ENCODE assay signal across 1 cellular context in genomic region chr1:225378880-225379279, GRCh38.
TF ChIP-seq lines count a peak whose summit lies in the region.

No MANE protein-coding gene starts in this region.

TF ChIP-seq in H1, 55 proteins besides CTCF, POLR2A, EP300 and RAD21 (continued from another document):
- TF ChIP-seq MAFK (IDR thresholded peaks at IDR 0.05; ENCODE audit: low read depth, low read length), result no peak
- peak in 1 of 2 experiments; percentile 92; a peak in 1 of 4 replicates for TF ChIP-seq HDAC2 (IDR thresholded peaks at IDR 0.05; ENCODE audit: borderline replicate concordance in 1 of 2, low read depth in 2 of 2, low read length in 2 of 2)
- peak; percentile 97 for TF ChIP-seq MAX (IDR thresholded peaks at IDR 0.05)
- peak; percentile 66 for TF ChIP-seq CEBPB (IDR thresholded peaks at IDR 0.05; ENCODE audit: low read depth, low read length)
- TF ChIP-seq RBBP5 (IDR thresholded peaks at IDR 0.05; ENCODE audit: borderline replicate concordance, low read depth, low read length), result no peak
- peak; percentile 64 for TF ChIP-seq NANOG (IDR thresholded peaks at IDR 0.05; ENCODE audit: insufficient read depth, low read depth, low read length, poor library complexity, severe bottlenecking)
- TF ChIP-seq CHD7 (IDR thresholded peaks at IDR 0.05; ENCODE audit: insufficient replicate concordance, low read length), result peak; percentile 40
- no peak for TF ChIP-seq GTF2F1 (IDR thresholded peaks at IDR 0.05; ENCODE audit: borderline replicate concordance, low read depth, low read length)
- no peak for TF ChIP-seq KDM5A (IDR thresholded peaks at IDR 0.05; ENCODE audit: low read length)
- TF ChIP-seq, protein P1, sequence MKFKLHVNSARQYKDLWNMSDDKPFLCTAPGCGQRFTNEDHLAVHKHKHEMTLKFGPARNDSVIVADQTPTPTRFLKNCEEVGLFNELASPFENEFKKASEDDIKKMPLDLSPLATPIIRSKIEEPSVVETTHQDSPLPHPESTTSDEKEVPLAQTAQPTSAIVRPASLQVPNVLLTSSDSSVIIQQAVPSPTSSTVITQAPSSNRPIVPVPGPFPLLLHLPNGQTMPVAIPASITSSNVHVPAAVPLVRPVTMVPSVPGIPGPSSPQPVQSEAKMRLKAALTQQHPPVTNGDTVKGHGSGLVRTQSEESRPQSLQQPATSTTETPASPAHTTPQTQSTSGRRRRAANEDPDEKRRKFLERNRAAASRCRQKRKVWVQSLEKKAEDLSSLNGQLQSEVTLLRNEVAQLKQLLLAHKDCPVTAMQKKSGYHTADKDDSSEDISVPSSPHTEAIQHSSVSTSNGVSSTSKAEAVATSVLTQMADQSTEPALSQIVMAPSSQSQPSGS (IDR thresholded peaks at IDR 0.05; ENCODE audit: low read length), result no peak
- peak; percentile 94 for TF ChIP-seq E2F6 (IDR thresholded peaks at IDR 0.05)
- TF ChIP-seq CHD2 (IDR thresholded peaks at IDR 0.05; ENCODE audit: low read length), result no peak
- no peak for TF ChIP-seq TBP (IDR thresholded peaks at IDR 0.05; ENCODE audit: low read depth, low read length)
- TF ChIP-seq, protein P2, sequence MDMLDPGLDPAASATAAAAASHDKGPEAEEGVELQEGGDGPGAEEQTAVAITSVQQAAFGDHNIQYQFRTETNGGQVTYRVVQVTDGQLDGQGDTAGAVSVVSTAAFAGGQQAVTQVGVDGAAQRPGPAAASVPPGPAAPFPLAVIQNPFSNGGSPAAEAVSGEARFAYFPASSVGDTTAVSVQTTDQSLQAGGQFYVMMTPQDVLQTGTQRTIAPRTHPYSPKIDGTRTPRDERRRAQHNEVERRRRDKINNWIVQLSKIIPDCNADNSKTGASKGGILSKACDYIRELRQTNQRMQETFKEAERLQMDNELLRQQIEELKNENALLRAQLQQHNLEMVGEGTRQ (IDR thresholded peaks at IDR 0.05; ENCODE audit: low read length), result no peak
- no peak for TF ChIP-seq CTBP2 (IDR thresholded peaks at IDR 0.05; ENCODE audit: borderline replicate concordance, insufficient read depth, insufficient read length, low read length)
- no peak for TF ChIP-seq SIX5 (IDR thresholded peaks at IDR 0.05; ENCODE audit: low read depth, low read length)
